In genomic region chr1:37486680-37487618, GRCh38 we compare ENCODE assay signal across 1 cellular context.
TF ChIP-seq lines count a peak whose summit lies in the region.

No MANE protein-coding gene starts in this region.

TF ChIP-seq in HCT116, 20 proteins besides CTCF, POLR2A, EP300 and RAD21 (continued from another document):
- TF ChIP-seq YY1 (IDR thresholded peaks at IDR 0.05; ENCODE audit: extremely low read depth, insufficient replicate concordance, low read depth, low read length) = peak; percentile 30
